In genomic region chr1:5936621-5937372, GRCh38 we compare ENCODE assay signal across 15 cellular contexts.
"Had no signal": no experiment of that assay in that cellular context is flagged by ENCODE, and none has a peak within 500 bp of the region (broad histone marks: within the 10 kb centered on the region; RNA-seq: fewer than 3 reads in every experiment).

No MANE protein-coding gene starts in this region.

- DNase-seq: activated CD4-positive, alpha-beta T cell treated with anti-CD3 and anti-CD28 coated beads, Interleukin-2, amount 50 U/mL, for 1 hour; activated effector memory CD4-positive, alpha-beta T cell treated with anti-CD3 and anti-CD28 coated beads, Interleukin-2, amount 50 U/mL, for 16 hours; activated T-cell treated with anti-CD3 and anti-CD28 coated beads, Interleukin-2, amount 50 U/mL, for 4 hours; immature natural killer cell; mesendoderm; ovary; stimulated activated CD4-positive, alpha-beta T cell treated with anti-CD3 and anti-CD28 coated beads, Interleukin-1b, Interleukin-23, amount 100 ng/mL, for 48 hours; stomach; T1000 had no signal

- H3K27me3 Mint-ChIP-seq: activated naive CD4-positive, alpha-beta T cell treated with anti-CD3 and anti-CD28 coated beads, Interleukin-2, amount 50 U/mL, for 24 hours; dendritic cell treated with granulocyte-macrophage colony-stimulating factor and Interleukin-4, amounts not matched to agents 40 ng/mL and 50 ng/mL, for 4 days; T-cell had no signal

- H3K9me3 Mint-ChIP-seq: activated naive CD4-positive, alpha-beta T cell treated with anti-CD3 and anti-CD28 coated beads, Interleukin-2, amount 50 U/mL, for 24 hours; activated T-cell treated with anti-CD3 and anti-CD28 coated beads, Interleukin-2, amount 50 U/mL, for 4 hours; dendritic cell treated with granulocyte-macrophage colony-stimulating factor and Interleukin-4, amounts not matched to agents 40 ng/mL and 50 ng/mL, for 4 days; immature natural killer cell; T-cell had no signal

- H3K4me3 ChIP-seq: adrenal gland, ovary, stomach, thoracic aorta had no signal

- H3K27ac Mint-ChIP-seq: activated naive CD4-positive, alpha-beta T cell treated with anti-CD3 and anti-CD28 coated beads, Interleukin-2, amount 50 U/mL, for 24 hours; dendritic cell treated with granulocyte-macrophage colony-stimulating factor and Interleukin-4, amounts not matched to agents 40 ng/mL and 50 ng/mL, for 4 days; T-cell had no signal

- H3K4me3 Mint-ChIP-seq: activated naive CD4-positive, alpha-beta T cell treated with anti-CD3 and anti-CD28 coated beads, Interleukin-2, amount 50 U/mL, for 24 hours; activated T-cell treated with anti-CD3 and anti-CD28 coated beads, Interleukin-2, amount 50 U/mL, for 4 hours; dendritic cell treated with granulocyte-macrophage colony-stimulating factor and Interleukin-4, amounts not matched to agents 40 ng/mL and 50 ng/mL, for 4 days; immature natural killer cell; T-cell had no signal

- ATAC-seq: activated CD4-positive, CD25-positive, alpha-beta regulatory T cell treated with anti-CD3 and anti-CD28 coated beads, Interleukin-2, amount 50 U/mL, for 24 hours; activated T-cell treated with anti-CD3 and anti-CD28 coated beads, Interleukin-2, amount 50 U/mL, for 4 hours had no signal

- H3K27ac ChIP-seq: adrenal gland, ovary, stomach, thoracic aorta had no signal

- H3K9me3 ChIP-seq: adrenal gland, ovary, stomach, thoracic aorta had no signal

- H3K36me3 ChIP-seq: adrenal gland, ovary, thoracic aorta had no signal

- H3K4me1 Mint-ChIP-seq: activated naive CD4-positive, alpha-beta T cell treated with anti-CD3 and anti-CD28 coated beads, Interleukin-2, amount 50 U/mL, for 24 hours; T-cell had no signal

- H3K27me3 ChIP-seq: adrenal gland, ovary, stomach had no signal

- H3K4me1 ChIP-seq: adrenal gland, stomach had no signal
